Comparison of ENCODE assay signal across 8 cellular contexts in the genomic region with DNA sequence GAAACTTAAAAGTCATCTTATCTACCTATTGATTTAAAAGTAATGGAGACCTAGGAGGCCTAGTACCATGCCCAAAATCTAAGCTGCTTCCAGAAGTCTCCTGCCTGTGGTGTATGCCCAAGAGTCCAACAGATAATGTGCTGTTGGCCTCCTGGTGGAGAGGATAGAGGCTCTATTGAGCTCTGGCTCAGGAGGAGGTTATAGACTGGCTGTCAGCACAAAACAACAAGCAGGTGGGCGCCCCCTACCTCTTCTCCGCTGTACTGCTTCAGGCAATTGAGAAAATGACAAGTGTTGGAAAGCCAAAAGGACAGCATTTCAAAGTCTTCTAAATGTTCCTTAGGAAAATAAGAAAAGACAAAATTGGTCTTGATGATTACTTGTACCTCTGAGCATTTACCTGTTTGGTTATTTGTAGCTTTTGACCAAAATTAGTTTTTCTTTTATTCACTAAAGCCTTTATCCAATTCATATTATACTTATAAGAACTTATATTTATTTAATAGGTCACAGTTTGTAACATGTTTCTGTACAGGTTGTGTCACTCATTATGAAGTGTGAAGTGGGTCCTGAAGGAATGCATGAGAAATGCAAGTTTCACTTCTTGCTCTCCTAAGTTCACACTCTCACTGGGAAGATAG. TPM values are rescaled to one million over a fixed set of nuclear protein-coding genes. Genes with fewer than 3 reads are reported as not detected.
DNase-seq lines count a peak whose midpoint lies in the region; ATAC-seq and TF ChIP-seq lines count a peak whose summit lies in the region.

No MANE protein-coding gene starts in this region.

- DNase-seq in CD8-positive, alpha-beta T cell, result peak; percentile 52 to 81 (median 77)
- DNase-seq in HPDE6-E6E7 (ENCODE audit: extremely low spot score), result peak; percentile 49
- DNase-seq in RPMI7951 (ENCODE audit: low read depth), result peak; percentile 79
- DNase-seq in activated T-helper 1 cell treated with anti-CD3 and anti-CD28 coated beads, Interleukin-12 subunit alpha, Interleukin-12 subunit beta, Interleukin-2, Interleukin-4 antibody, amounts not matched to agents 30 ng/mL and 10 ng/mL and 1 ng/mL, durations not matched to agents 14 hours and 24 hours and 36 hours (ENCODE audit: low spot score), result peak; percentile 65
- peak; percentile 35 to 59 for DNase-seq in foreskin keratinocyte
- DNase-seq in psoas muscle, result peak in 1 of 2 donors; percentile 42
- DNase-seq in aorta, result no peak

- H3K27me3 Mint-ChIP-seq in CD8-positive, alpha-beta T cell (ENCODE audit: low read depth), result no peaks in the 10 kb centered on the region
- H3K27me3 Mint-ChIP-seq in activated T-helper 1 cell treated with anti-CD3 and anti-CD28 coated beads, Interleukin-12 subunit alpha, Interleukin-12 subunit beta, Interleukin-2, Interleukin-4 antibody, amounts not matched to agents 30 ng/mL and 10 ng/mL and 1 ng/mL, durations not matched to agents 14 hours and 24 hours and 36 hours (ENCODE audit: insufficient read depth), result peaks cover 4% of the 10 kb centered on the region

- H3K4me3 Mint-ChIP-seq in CD8-positive, alpha-beta T cell, result no peak overlapping the region
- no peak overlapping the region for H3K4me3 Mint-ChIP-seq in activated T-helper 1 cell treated with anti-CD3 and anti-CD28 coated beads, Interleukin-12 subunit alpha, Interleukin-12 subunit beta, Interleukin-2, Interleukin-4 antibody, amounts not matched to agents 30 ng/mL and 10 ng/mL and 1 ng/mL, durations not matched to agents 14 hours and 24 hours and 36 hours

- intact Hi-C loops in CD8-positive, alpha-beta T cell (cut with DNase I, micrococcal nuclease), result loop anchor here (1.0 to 5.0 kb wide), 6 partner anchors 26 to 226 kb away; no protein-coding TSS in a partner anchor
- intact Hi-C loops in activated T-helper 1 cell treated with anti-CD3 and anti-CD28 coated beads, Interleukin-12 subunit alpha, Interleukin-12 subunit beta, Interleukin-2, Interleukin-4 antibody, amounts not matched to agents 30 ng/mL and 10 ng/mL and 1 ng/mL, durations not matched to agents 14 hours and 24 hours and 36 hours (cut with micrococcal nuclease), result loop anchor here (1.0 to 2.0 kb wide), 4 partner anchors 19 to 226 kb away; no protein-coding TSS in a partner anchor
- intact Hi-C loops in psoas muscle (cut with DNase I), result no loop called here
- intact Hi-C loops in aorta (cut with DNase I), result no loop called here

- H3K4me3 ChIP-seq in CD8-positive, alpha-beta T cell (ENCODE audit: low read depth, low read length), result no peak overlapping the region
- H3K4me3 ChIP-seq in psoas muscle (no peak overlapping the region), aorta (ENCODE audit: low read length in 2 of 2) (no peak overlapping the region)

- H3K36me3 ChIP-seq in CD8-positive, alpha-beta T cell (ENCODE audit: insufficient read depth, low read length), result no peaks in the 10 kb centered on the region
- H3K36me3 ChIP-seq in psoas muscle (ENCODE audit: insufficient read depth in 1 of 2, low read depth in 1 of 2) (no peaks in the 10 kb centered on the region), aorta (ENCODE audit: control insufficient read depth in 1 of 2, insufficient read depth in 2 of 2, low read length in 1 of 2) (peaks cover 0 to 1% of the 10 kb centered on the region in 2 donors)

- CTCF ChIA-PET in CD8-positive, alpha-beta T cell (lab: Charles Lee), result interaction anchor here (0.6 to 2.9 kb wide), 42 partner anchors 9 to 295 kb away, joined by 3 to 43 read pairs (median 4); no protein-coding TSS in a partner anchor

- H3K36me3 Mint-ChIP-seq in CD8-positive, alpha-beta T cell, result peaks cover 1% of the 10 kb centered on the region
- no peaks in the 10 kb centered on the region for H3K36me3 Mint-ChIP-seq in activated T-helper 1 cell treated with anti-CD3 and anti-CD28 coated beads, Interleukin-12 subunit alpha, Interleukin-12 subunit beta, Interleukin-2, Interleukin-4 antibody, amounts not matched to agents 30 ng/mL and 10 ng/mL and 1 ng/mL, durations not matched to agents 14 hours and 24 hours and 36 hours (ENCODE audit: low read depth)

- H3K27ac Mint-ChIP-seq in CD8-positive, alpha-beta T cell, result no peak overlapping the region
- no peak overlapping the region for H3K27ac Mint-ChIP-seq in activated T-helper 1 cell treated with anti-CD3 and anti-CD28 coated beads, Interleukin-12 subunit alpha, Interleukin-12 subunit beta, Interleukin-2, Interleukin-4 antibody, amounts not matched to agents 30 ng/mL and 10 ng/mL and 1 ng/mL, durations not matched to agents 14 hours and 24 hours and 36 hours

- TF ChIP-seq CTCF in CD8-positive, alpha-beta T cell (IDR thresholded peaks at IDR 0.05), result peak; percentile 88
- TF ChIP-seq CTCF in foreskin keratinocyte (conservative IDR thresholded peaks at IDR 0.05) (peak; percentile 92), psoas muscle (IDR thresholded peaks at IDR 0.05) (peak; percentile 41)

- peak; percentile 100 for ATAC-seq in CD8-positive, alpha-beta T cell
- ATAC-seq in GM19395 (IDR thresholded peaks at IDR 0.05; ENCODE audit: unreplicated experiment) (peak; percentile 80), foreskin keratinocyte (peak; percentile 98), psoas muscle (peak in 3 of 4 donors; percentile 40 to 52 (median 45)), aorta (ENCODE audit: low FRiP score) (no peak)

- no peaks in the 10 kb centered on the region for H3K9me3 ChIP-seq in CD8-positive, alpha-beta T cell (ENCODE audit: low read length)
- H3K9me3 ChIP-seq in psoas muscle (no peaks in the 10 kb centered on the region), aorta (ENCODE audit: control insufficient read depth, low read length) (no peaks in the 10 kb centered on the region)

- POLR2A ChIA-PET in CD8-positive, alpha-beta T cell (lab: Charles Lee), result interaction anchor here (0.7 to 1.4 kb wide), 2 partner anchors 28 to 29 kb away, joined by 3 to 8 read pairs; no protein-coding TSS in a partner anchor

- 48 to 57% (median 50%) methylated on average over 2 of the region's 2 CpGs for WGBS in psoas muscle, 3 donors
- 40 to 43% methylated on average over 2 of the region's 2 CpGs for WGBS in aorta, 2 donors

- H3K4me1 ChIP-seq in CD8-positive, alpha-beta T cell (ENCODE audit: insufficient read depth, low read length), result no peaks in the 10 kb centered on the region
- H3K4me1 ChIP-seq in foreskin keratinocyte, result no peaks in the 10 kb centered on the region
- H3K4me1 ChIP-seq in psoas muscle, result no peaks in the 10 kb centered on the region
- H3K4me1 ChIP-seq in aorta (ENCODE audit: control insufficient read depth in 1 of 2, insufficient read depth in 2 of 2, low read length in 2 of 2), result no peaks in the 10 kb centered on the region

- no peak overlapping the region for H3K27ac ChIP-seq in CD8-positive, alpha-beta T cell (ENCODE audit: low read depth, low read length)
- H3K27ac ChIP-seq in foreskin keratinocyte (no peak overlapping the region), psoas muscle (no peak overlapping the region), aorta (ENCODE audit: low read depth in 1 of 2, low read length in 2 of 2) (no peak overlapping the region)

- H3K9me3 Mint-ChIP-seq in CD8-positive, alpha-beta T cell, result no peaks in the 10 kb centered on the region
- no peaks in the 10 kb centered on the region for H3K9me3 Mint-ChIP-seq in activated T-helper 1 cell treated with anti-CD3 and anti-CD28 coated beads, Interleukin-12 subunit alpha, Interleukin-12 subunit beta, Interleukin-2, Interleukin-4 antibody, amounts not matched to agents 30 ng/mL and 10 ng/mL and 1 ng/mL, durations not matched to agents 14 hours and 24 hours and 36 hours

- H3K27me3 ChIP-seq in CD8-positive, alpha-beta T cell (ENCODE audit: insufficient read depth, low read length), result no peaks in the 10 kb centered on the region
- no peaks in the 10 kb centered on the region for H3K27me3 ChIP-seq in foreskin keratinocyte
- no peaks in the 10 kb centered on the region for H3K27me3 ChIP-seq in psoas muscle (ENCODE audit: insufficient read depth in 3 of 3, low read length in 2 of 3)
- H3K27me3 ChIP-seq in aorta (ENCODE audit: control insufficient read depth in 1 of 2, insufficient read depth in 2 of 2, low read length in 1 of 2), result no peaks in the 10 kb centered on the region

- no peaks in the 10 kb centered on the region for H3K4me1 Mint-ChIP-seq in CD8-positive, alpha-beta T cell (ENCODE audit: low read depth)
- no peaks in the 10 kb centered on the region for H3K4me1 Mint-ChIP-seq in activated T-helper 1 cell treated with anti-CD3 and anti-CD28 coated beads, Interleukin-12 subunit alpha, Interleukin-12 subunit beta, Interleukin-2, Interleukin-4 antibody, amounts not matched to agents 30 ng/mL and 10 ng/mL and 1 ng/mL, durations not matched to agents 14 hours and 24 hours and 36 hours (ENCODE audit: low read depth)

RNA-seq across cellular contexts. Expression of a gene that starts 17.2 kb away (rescaled TPM):
- total RNA-seq in CD8-positive, alpha-beta T cell, result 10 to 100 TPM; 83.5 to 92.8 TPM
- total RNA-seq in RPMI7951 (2014; rRNA removed; shearing (Covaris generic)), result 53.2 and 64.3 TPM in 2 replicates
- 17.0 and 18.5 TPM in 2 replicates for total RNA-seq in activated T-helper 1 cell treated with anti-CD3 and anti-CD28 coated beads, Interleukin-12 subunit alpha, Interleukin-12 subunit beta, Interleukin-2, Interleukin-4 antibody, amounts not matched to agents 30 ng/mL and 10 ng/mL and 1 ng/mL, durations not matched to agents 14 hours and 24 hours and 36 hours
- total RNA-seq in foreskin keratinocyte, result 34.4 and 37.5 TPM in 2 replicates
- polyA plus RNA-seq in foreskin keratinocyte, result 22.0 and 22.3 TPM in 2 replicates
- 1 to 10 TPM; 1.1 to 2.5 (median 1.4) TPM for total RNA-seq in psoas muscle
- polyA plus RNA-seq in psoas muscle, result 1 to 10 TPM in 2 of 3 donors, under 1 TPM in 1; 0.86 to 1.5 (median 1.3) TPM
- 10 to 100 TPM; 26.6 to 27.6 TPM for total RNA-seq in aorta
- polyA plus RNA-seq in aorta, result 10 to 100 TPM; 18.2 to 30.0 TPM

Comparison
In these comparisons a context has a peak if more than half of its experiments do, and no peak if none do; other contexts are left out.
1. DNase-seq: peak in CD8-positive, alpha-beta T cell (7 of 7), HPDE6-E6E7 (single experiment), RPMI7951 (single experiment), activated T-helper 1 cell treated with anti-CD3 and anti-CD28 coated beads, Interleukin-12 subunit alpha, Interleukin-12 subunit beta, Interleukin-2, Interleukin-4 antibody, amounts not matched to agents 30 ng/mL and 10 ng/mL and 1 ng/mL, durations not matched to agents 14 hours and 24 hours and 36 hours (single experiment) and foreskin keratinocyte (2 of 2); none in aorta (0 of 2).
2. CTCF ChIP-seq: peak in every context shown above with its lines; median percentile 92 in foreskin keratinocyte; 88 in CD8-positive, alpha-beta T cell; 41 in psoas muscle.
3. intact Hi-C loops: an anchor here in CD8-positive, alpha-beta T cell (1.0 to 5.0 kb wide) and activated T-helper 1 cell treated with anti-CD3 and anti-CD28 coated beads, Interleukin-12 subunit alpha, Interleukin-12 subunit beta, Interleukin-2, Interleukin-4 antibody, amounts not matched to agents 30 ng/mL and 10 ng/mL and 1 ng/mL, durations not matched to agents 14 hours and 24 hours and 36 hours (1.0 to 2.0 kb wide); none called in psoas muscle and aorta.